9 cellular contexts compared by ENCODE assay signal in genomic region chr1:156742017-156742416, GRCh38. TPM values are rescaled to one million over a fixed set of nuclear protein-coding genes. Genes with fewer than 3 reads are reported as not detected.
DNase-seq lines count a peak whose midpoint lies in the region; ATAC-seq and TF ChIP-seq lines count a peak whose summit lies in the region.
"Had no signal": no experiment of that assay in that cellular context is flagged by ENCODE, and none has a peak within 500 bp of the region (broad histone marks: within the 10 kb centered on the region; RNA-seq: fewer than 3 reads in every experiment).

No MANE protein-coding gene starts in this region.

- WGBS in liver: 84% methylated on average over 3 of the region's 3 CpGs
- 96% methylated on average over 3 of the region's 3 CpGs for WGBS in thymus

- peaks cover 3 to 34% (median 26%) of the 10 kb centered on the region in 4 donors for H3K4me1 ChIP-seq in liver (ENCODE audit: control insufficient read depth in 4 of 4, insufficient read depth in 4 of 4, low read length in 3 of 4)
- peaks cover 7% of the 10 kb centered on the region for H3K4me1 ChIP-seq in thymus (ENCODE audit: control insufficient read depth, insufficient read depth, low read length)

- no peak overlapping the region for H3K4me3 Mint-ChIP-seq in activated naive CD4-positive, alpha-beta T cell treated with anti-CD3 and anti-CD28 coated beads, Interleukin-2, amount 10 ng/mL, durations not matched to agents 7 days and 5 days
- peak overlapping the region; percentile 98 for H3K4me3 Mint-ChIP-seq in activated CD8-positive, alpha-beta T cell treated with anti-CD3 and anti-CD28 coated beads for 36 hours

- no peaks in the 10 kb centered on the region for H3K27me3 Mint-ChIP-seq in activated naive CD4-positive, alpha-beta T cell treated with anti-CD3 and anti-CD28 coated beads, Interleukin-2, amount 10 ng/mL, durations not matched to agents 7 days and 5 days
- H3K27me3 Mint-ChIP-seq in activated CD8-positive, alpha-beta T cell treated with anti-CD3 and anti-CD28 coated beads for 36 hours: no peaks in the 10 kb centered on the region

- no peak overlapping the region for H3K9ac ChIP-seq in liver (ENCODE audit: low read depth in 1 of 2, low read length in 2 of 2)

- H3K4me3 ChIP-seq in liver (ENCODE audit: low read depth in 1 of 3, low read length in 3 of 3): no peak overlapping the region
- no peak overlapping the region for H3K4me3 ChIP-seq in thymus (ENCODE audit: low read length)

- H3K9me3 Mint-ChIP-seq in activated naive CD4-positive, alpha-beta T cell treated with anti-CD3 and anti-CD28 coated beads, Interleukin-2, amount 10 ng/mL, durations not matched to agents 7 days and 5 days: no peaks in the 10 kb centered on the region
- no peaks in the 10 kb centered on the region for H3K9me3 Mint-ChIP-seq in activated CD8-positive, alpha-beta T cell treated with anti-CD3 and anti-CD28 coated beads for 36 hours

- POLR2A ChIA-PET in activated CD8-positive, alpha-beta T cell treated with anti-CD3 and anti-CD28 coated beads for 36 hours (lab: Charles Lee): interaction anchor here (0.6 to 5.1 kb wide), 7 partner anchors 9 to 142 kb away, joined by 3 to 89 read pairs (median 7); partner anchors contain the start of genes HDGF, ISG20L2, METTL25B and PRCC

- H3K27ac ChIP-seq in liver (ENCODE audit: low read depth in 1 of 2, low read length in 2 of 2): peak overlapping the region; percentile 78 to 83
- peak overlapping the region; percentile 86 for H3K27ac ChIP-seq in thymus (ENCODE audit: low read depth)

- peaks cover 71% of the 10 kb centered on the region for H3K4me1 Mint-ChIP-seq in activated naive CD4-positive, alpha-beta T cell treated with anti-CD3 and anti-CD28 coated beads, Interleukin-2, amount 10 ng/mL, durations not matched to agents 7 days and 5 days
- peaks cover 61% of the 10 kb centered on the region for H3K4me1 Mint-ChIP-seq in activated CD8-positive, alpha-beta T cell treated with anti-CD3 and anti-CD28 coated beads for 36 hours (ENCODE audit: low read depth)

- peaks cover 52% of the 10 kb centered on the region for H3K36me3 Mint-ChIP-seq in activated naive CD4-positive, alpha-beta T cell treated with anti-CD3 and anti-CD28 coated beads, Interleukin-2, amount 10 ng/mL, durations not matched to agents 7 days and 5 days
- H3K36me3 Mint-ChIP-seq in activated CD8-positive, alpha-beta T cell treated with anti-CD3 and anti-CD28 coated beads for 36 hours (ENCODE audit: low read depth): peaks cover 74% of the 10 kb centered on the region

- peaks cover 5 to 32% (median 22%) of the 10 kb centered on the region in 4 donors for H3K36me3 ChIP-seq in liver (ENCODE audit: control insufficient read depth in 4 of 4, insufficient read depth in 3 of 4, low read depth in 1 of 4, low read length in 3 of 4)
- peaks cover 40% of the 10 kb centered on the region for H3K36me3 ChIP-seq in thymus (ENCODE audit: control insufficient read depth, insufficient read depth)

- no peak for TF ChIP-seq CTCF in activated CD8-positive, alpha-beta T cell treated with anti-CD3 and anti-CD28 coated beads for 36 hours (IDR thresholded peaks at IDR 0.05)
- no peak for TF ChIP-seq CTCF in liver (IDR thresholded peaks at IDR 0.05; ENCODE audit: low read depth, low read length, missing input control)

- CTCF ChIA-PET in activated naive CD4-positive, alpha-beta T cell treated with anti-CD3 and anti-CD28 coated beads, Interleukin-2, amount 10 ng/mL, durations not matched to agents 7 days and 5 days (lab: Charles Lee): interaction anchor here (1.8 to 2.2 kb wide), 2 partner anchors 16 to 52 kb away, joined by 6 to 12 read pairs; no protein-coding TSS in a partner anchor
- CTCF ChIA-PET in activated CD8-positive, alpha-beta T cell treated with anti-CD3 and anti-CD28 coated beads for 36 hours (lab: Charles Lee): interaction anchor here (0.8 to 5.0 kb wide), 5 partner anchors 14 to 258 kb away, joined by 3 to 71 read pairs (median 3); partner anchors contain the start of genes ISG20L2 and METTL25B

- intact Hi-C loops in activated CD8-positive, alpha-beta T cell treated with anti-CD3 and anti-CD28 coated beads for 36 hours (cut with micrococcal nuclease): no loop called here

- no peak for ATAC-seq in activated CD8-positive, alpha-beta T cell treated with anti-CD3 and anti-CD28 coated beads for 36 hours

- no peak for TF ChIP-seq RAD21 in liver (IDR thresholded peaks at IDR 0.05)

- DNase-seq in activated naive CD4-positive, alpha-beta T cell treated with anti-CD3 and anti-CD28 coated beads, Interleukin-2, amount 10 ng/mL, durations not matched to agents 7 days and 5 days: no peak
- DNase-seq in activated naive CD4-positive, alpha-beta T cell treated with Interleukin-2 at 50 U/mL for 16 hours: no peak
- DNase-seq in activated CD8-positive, alpha-beta T cell treated with anti-CD3 and anti-CD28 coated beads for 36 hours: peak; percentile 40
- DNase-seq in SHP77 (lab: John Stamatoyannopoulos, UW): no peak
- DNase-seq in COLO668 (lab: John Stamatoyannopoulos, UW; ENCODE audit: unreplicated experiment): no peak
- no peak for DNase-seq in NCI-H187 (lab: John Stamatoyannopoulos, UW)
- DNase-seq: effector CD8-positive, alpha-beta T cell had no signal

- peak overlapping the region; percentile 97 for H3K27ac Mint-ChIP-seq in activated naive CD4-positive, alpha-beta T cell treated with anti-CD3 and anti-CD28 coated beads, Interleukin-2, amount 10 ng/mL, durations not matched to agents 7 days and 5 days
- H3K27ac Mint-ChIP-seq in activated CD8-positive, alpha-beta T cell treated with anti-CD3 and anti-CD28 coated beads for 36 hours: peak overlapping the region; percentile 95

- H3K9me3 ChIP-seq in liver (ENCODE audit: control insufficient read depth in 4 of 4, low read length in 3 of 4) (no peaks in the 10 kb centered on the region), thymus (ENCODE audit: control insufficient read depth) (no peaks in the 10 kb centered on the region)

- H3K27me3 ChIP-seq in liver (ENCODE audit: control insufficient read depth in 4 of 4, insufficient read depth in 4 of 4, low read length in 3 of 4) (no peaks in the 10 kb centered on the region), thymus (ENCODE audit: control insufficient read depth, insufficient read depth) (no peaks in the 10 kb centered on the region)

TF ChIP-seq in liver, 16 proteins besides CTCF, POLR2A, EP300 and RAD21:
- TF ChIP-seq TAF1 (conservative IDR thresholded peaks at IDR 0.05) (no peak), MAX (IDR thresholded peaks at IDR 0.05) (no peak), YY1 (IDR thresholded peaks at IDR 0.05) (no peak), HNF4G (IDR thresholded peaks at IDR 0.05) (no peak), GABPA (IDR thresholded peaks at IDR 0.05 in 1 of 2, conservative IDR thresholded peaks at IDR 0.05 in 1 of 2) (no peak), FOXA1 (IDR thresholded peaks at IDR 0.05) (no peak), NR2F2 (IDR thresholded peaks at IDR 0.05) (no peak), FOXA2 (IDR thresholded peaks at IDR 0.05) (no peak), JUND (IDR thresholded peaks at IDR 0.05) (no peak), ZBTB33 (IDR thresholded peaks at IDR 0.05) (no peak), HNF4A (conservative IDR thresholded peaks at IDR 0.05) (no peak)
TF ChIP-seq in liver: peak in this region for 0.

RNA-seq across cellular contexts. Expression of gene MRPL24, which starts 1.1 kb away (rescaled TPM):
- 10 to 100 TPM; 84.2 to 93.6 TPM for total RNA-seq in activated CD8-positive, alpha-beta T cell treated with anti-CD3 and anti-CD28 coated beads for 36 hours
- 10 to 100 TPM; 26.2 to 47.4 TPM for total RNA-seq in liver
- polyA plus RNA-seq in liver (100 to 1,000 TPM in 1 of 2 donors, 10 to 100 TPM in 1; 74.8 to 123 TPM), thymus (59.0 TPM)

RNA-seq across cellular contexts. Expression of gene HDGF, which starts 9.5 kb away (rescaled TPM):
- 100 to 1,000 TPM; 232 to 235 TPM for total RNA-seq in activated CD8-positive, alpha-beta T cell treated with anti-CD3 and anti-CD28 coated beads for 36 hours
- total RNA-seq in liver: 100 to 1,000 TPM; 120 to 148 TPM
- polyA plus RNA-seq in liver: 100 to 1,000 TPM in 1 of 2 donors, 10 to 100 TPM in 1; 41.7 to 119 TPM
- polyA plus RNA-seq in thymus: 116 TPM

RNA-seq across cellular contexts. Expression of gene ISG20L2, which starts 13.5 kb away (rescaled TPM):
- total RNA-seq in activated CD8-positive, alpha-beta T cell treated with anti-CD3 and anti-CD28 coated beads for 36 hours: 10 to 100 TPM; 40.6 to 44.5 TPM
- 1 to 10 TPM; 5.6 to 7.5 TPM for total RNA-seq in liver
- polyA plus RNA-seq in liver (1 to 10 TPM; 6.0 to 9.9 TPM), thymus (12.0 TPM)

RNA-seq across cellular contexts. Expression of gene METTL25B, which starts 13.7 kb away (rescaled TPM):
- 10 to 100 TPM; 32.3 to 32.5 TPM for total RNA-seq in activated CD8-positive, alpha-beta T cell treated with anti-CD3 and anti-CD28 coated beads for 36 hours
- 10 to 100 TPM in 1 of 2 donors, 1 to 10 TPM in 1; 6.9 to 13.5 TPM for total RNA-seq in liver
- polyA plus RNA-seq in liver (10 to 100 TPM; 10.2 to 12.7 TPM), thymus (39.4 TPM)

RNA-seq across cellular contexts. Expression of gene PRCC, which starts 25.3 kb away (rescaled TPM):
- total RNA-seq in activated CD8-positive, alpha-beta T cell treated with anti-CD3 and anti-CD28 coated beads for 36 hours: 10 to 100 TPM; 69.8 to 70.6 TPM
- total RNA-seq in liver: 10 to 100 TPM in 1 of 2 donors, 1 to 10 TPM in 1; 8.8 to 10.7 TPM
- 10 to 100 TPM; 17.9 to 19.3 TPM for polyA plus RNA-seq in liver
- polyA plus RNA-seq in thymus: 72.9 TPM

Comparison
In these comparisons a context has a peak if more than half of its experiments do, and no peak if none do; other contexts are left out.
1. RNA of gene ISG20L2, which starts 13.5 kb away (total RNA-seq): 40.6 to 44.5 TPM in activated CD8-positive, alpha-beta T cell treated with anti-CD3 and anti-CD28 coated beads for 36 hours; 5.6 to 7.5 TPM in liver; every median in the first group is over 4 times any median in the second.